Comparison of ENCODE assay signal across 35 cellular contexts in genomic region chr3:18609184-18609583, GRCh38.
"Had no signal": no experiment of that assay in that cellular context is flagged by ENCODE, and none has a peak within 500 bp of the region (broad histone marks: within the 10 kb centered on the region; RNA-seq: fewer than 3 reads in every experiment).

No MANE protein-coding gene starts in this region.

- ATAC-seq: activated CD8-positive, alpha-beta memory T cell treated with anti-CD3 and anti-CD28 coated beads, Interleukin-2, amount 10 ng/mL, durations not matched to agents 7 days and 5 days; activated naive CD8-positive, alpha-beta T cell treated with anti-CD3 and anti-CD28 coated beads, Interleukin-2, amount 50 U/mL, for 24 hours; PC-3 had no signal

- H3K4me1 Mint-ChIP-seq: activated B cell treated with CpG ODN at 0.5 μM for 24 hours; activated CD4-positive, alpha-beta memory T cell treated with anti-CD3 and anti-CD28 coated beads, Interleukin-2, amount 10 ng/mL, durations not matched to agents 7 days and 5 days; activated CD8-positive, alpha-beta memory T cell treated with anti-CD3 and anti-CD28 coated beads, Interleukin-2, amount 10 ng/mL, durations not matched to agents 7 days and 5 days; activated naive CD4-positive, alpha-beta T cell treated with anti-CD3 and anti-CD28 coated beads, Interleukin-2, amount 10 ng/mL, durations not matched to agents 7 days and 5 days; activated naive CD8-positive, alpha-beta T cell treated with anti-CD3 and anti-CD28 coated beads, Interleukin-2, amount 50 U/mL, for 24 hours; brain; central memory CD8-positive, alpha-beta T cell had no signal

- H3K9me3 Mint-ChIP-seq: activated naive CD8-positive, alpha-beta T cell treated with anti-CD3 and anti-CD28 coated beads, Interleukin-2, amount 50 U/mL, for 24 hours had no signal

- H3K36me3 ChIP-seq: cardiac muscle cell, Peyer's patch, SJSA1 had no signal

- DNase-seq: activated B cell treated with CpG ODN at 0.5 μM for 24 hours; activated CD4-positive, alpha-beta memory T cell treated with anti-CD3 and anti-CD28 coated beads, Interleukin-2, amount 10 ng/mL, durations not matched to agents 7 days and 5 days; activated CD4-positive, alpha-beta T cell treated with anti-CD3 and anti-CD28 coated beads for 4 hours; activated CD4-positive, CD25-positive, alpha-beta regulatory T cell treated with anti-CD3 and anti-CD28 coated beads, Interleukin-2, amount 50 U/mL, for 72 hours; activated CD8-positive, alpha-beta memory T cell treated with anti-CD3 and anti-CD28 coated beads for 24 hours; activated CD8-positive, alpha-beta memory T cell treated with anti-CD3 and anti-CD28 coated beads, Interleukin-2, amount 10 ng/mL, durations not matched to agents 7 days and 5 days; activated CD8-positive, alpha-beta memory T cell treated with anti-CD3 and anti-CD28 coated beads, Interleukin-2, amount 50 U/mL, for 48 hours; activated effector memory CD4-positive, alpha-beta T cell treated with Interleukin-2 at 50 U/mL for 16 hours; activated naive CD4-positive, alpha-beta T cell treated with anti-CD3 and anti-CD28 coated beads, Interleukin-2, amount 10 ng/mL, durations not matched to agents 7 days and 5 days; activated naive CD8-positive, alpha-beta T cell treated with anti-CD3 and anti-CD28 coated beads, Interleukin-2, amount 50 U/mL, for 24 hours; activated T-cell treated with anti-CD3 and anti-CD28 coated beads, Interleukin-2, amount 50 U/mL, for 48 hours; anterior cingulate cortex; MM.1S; NCI-H1092; NCI-H1436 treated with DMSO at 0.1 percent for 48 hours; NCI-H1694 treated with DMSO at 0.1 percent for 48 hours; NCI-H2029; NCI-H510A; NCI-H526; NCI-H748 treated with DMSO at 0.1 percent for 48 hours; NK-92 treated with Interleukin-12 subunit alpha and Interleukin-12 subunit beta, amount 100 ng/mL, for 24 hours; PC-3; Peyer's patch; RPMI8226; SHP77 treated with DMSO at 0.1 percent for 48 hours; SK-N-SH had no signal

- H3K9me3 ChIP-seq: SJSA1, SK-N-SH had no signal

- H3K27me3 Mint-ChIP-seq: activated B cell treated with CpG ODN at 0.5 μM for 24 hours; activated CD4-positive, alpha-beta memory T cell treated with anti-CD3 and anti-CD28 coated beads, Interleukin-2, amount 10 ng/mL, durations not matched to agents 7 days and 5 days; activated CD8-positive, alpha-beta memory T cell treated with anti-CD3 and anti-CD28 coated beads, Interleukin-2, amount 10 ng/mL, durations not matched to agents 7 days and 5 days; activated naive CD4-positive, alpha-beta T cell treated with anti-CD3 and anti-CD28 coated beads, Interleukin-2, amount 10 ng/mL, durations not matched to agents 7 days and 5 days; activated naive CD8-positive, alpha-beta T cell; activated naive CD8-positive, alpha-beta T cell treated with anti-CD3 and anti-CD28 coated beads, Interleukin-2, amount 50 U/mL, for 24 hours; brain; central memory CD8-positive, alpha-beta T cell had no signal

- H3K4me3 Mint-ChIP-seq: activated B cell treated with CpG ODN at 0.5 μM for 24 hours; activated CD4-positive, alpha-beta memory T cell treated with anti-CD3 and anti-CD28 coated beads, Interleukin-2, amount 10 ng/mL, durations not matched to agents 7 days and 5 days; activated CD8-positive, alpha-beta memory T cell treated with anti-CD3 and anti-CD28 coated beads, Interleukin-2, amount 10 ng/mL, durations not matched to agents 7 days and 5 days; activated naive CD4-positive, alpha-beta T cell treated with anti-CD3 and anti-CD28 coated beads, Interleukin-2, amount 10 ng/mL, durations not matched to agents 7 days and 5 days; activated naive CD8-positive, alpha-beta T cell; activated naive CD8-positive, alpha-beta T cell treated with anti-CD3 and anti-CD28 coated beads, Interleukin-2, amount 50 U/mL, for 24 hours; brain; central memory CD8-positive, alpha-beta T cell; T-helper 1 cell treated with Interleukin-12 subunit alpha and Interleukin-12 subunit beta and Interleukin-4 antibody, amounts not matched to agents 30 μg/mL and 1 μg/mL, for 36 hours; T-helper 2 cell treated with Interferon-gamma antibody and Interleukin-4, amounts not matched to agents 5 μg/mL and 100 μg/mL, for 36 hours had no signal

- H3K36me3 Mint-ChIP-seq: brain had no signal

- H3K27ac ChIP-seq: cardiac muscle cell, KMS-11, Peyer's patch, SJSA1, VCaP had no signal

- H3K4me1 ChIP-seq: Peyer's patch, SJSA1 had no signal

- H3K27me3 ChIP-seq: cardiac muscle cell, Peyer's patch, SJSA1 had no signal

- H3K4me3 ChIP-seq: cardiac muscle cell, Peyer's patch, SJSA1 had no signal

- H3K27ac Mint-ChIP-seq: activated B cell treated with CpG ODN at 0.5 μM for 24 hours; activated CD4-positive, alpha-beta memory T cell treated with anti-CD3 and anti-CD28 coated beads, Interleukin-2, amount 10 ng/mL, durations not matched to agents 7 days and 5 days; activated CD8-positive, alpha-beta memory T cell treated with anti-CD3 and anti-CD28 coated beads, Interleukin-2, amount 10 ng/mL, durations not matched to agents 7 days and 5 days; activated naive CD4-positive, alpha-beta T cell treated with anti-CD3 and anti-CD28 coated beads, Interleukin-2, amount 10 ng/mL, durations not matched to agents 7 days and 5 days; activated naive CD8-positive, alpha-beta T cell; activated naive CD8-positive, alpha-beta T cell treated with anti-CD3 and anti-CD28 coated beads, Interleukin-2, amount 50 U/mL, for 24 hours; brain; T-helper 1 cell treated with Interleukin-12 subunit alpha and Interleukin-12 subunit beta and Interleukin-4 antibody, amounts not matched to agents 30 μg/mL and 1 μg/mL, for 36 hours; T-helper 2 cell treated with Interferon-gamma antibody and Interleukin-4, amounts not matched to agents 5 μg/mL and 100 μg/mL, for 36 hours had no signal
